13 cellular contexts compared by ENCODE assay signal in genomic region chr6:20789162-20789561, GRCh38.
A peak's percentile ranks its signal among the peaks of the same experiment; 100 is the strongest.
DNase-seq lines count a peak whose midpoint lies in the region; ATAC-seq and FAIRE-seq lines count a peak whose summit lies in the region.
"Had no signal": no experiment of that assay in that cellular context is flagged by ENCODE, and none has a peak within 500 bp of the region (broad histone marks: within the 10 kb centered on the region; RNA-seq: fewer than 3 reads in every experiment).

No MANE protein-coding gene starts in this region.

- FAIRE-seq in endometrium (lab: Jason Lieb, UNC): peak; percentile 35
- FAIRE-seq: GM19239, RCC 7860 had no signal

- DNase-seq in DMS79 treated with DMSO at 0.1 percent for 48 hours (lab: John Stamatoyannopoulos, UW): peak; percentile 15
- no peak for DNase-seq in DMS79 (lab: John Stamatoyannopoulos, UW)
- DNase-seq in NCI-H69 (lab: John Stamatoyannopoulos, UW): peak; percentile 59
- DNase-seq in pons (ENCODE audit: low spot score): peak; percentile 17
- no peak for DNase-seq in islet precursor cell
- no peak for DNase-seq in activated CD4-positive, CD25-positive, alpha-beta regulatory T cell (lab: John Stamatoyannopoulos, UW)
- DNase-seq: activated T-cell treated with anti-CD3 and anti-CD28 coated beads, Interleukin-2, amount 50 U/mL, for 48 hours; naive thymus-derived CD8-positive, alpha-beta T cell; NCI-H1048 had no signal

- no peak for ATAC-seq in GM18907 (IDR thresholded peaks at IDR 0.05; ENCODE audit: unreplicated experiment)
- ATAC-seq: naive thymus-derived CD8-positive, alpha-beta T cell had no signal

Comparison
In these comparisons a context has a peak if more than half of its experiments do, and no peak if none do; other contexts are left out.
1. DNase-seq: peak in DMS79 treated with DMSO at 0.1 percent for 48 hours (single experiment), NCI-H69 (single experiment) and pons (single experiment); none in DMS79 (single experiment), islet precursor cell (single experiment) and activated CD4-positive, CD25-positive, alpha-beta regulatory T cell (0 of 4).